In genomic region chr7:124959676-124960075, GRCh38 we compare ENCODE assay signal across 24 cellular contexts.
"Had no signal": no experiment of that assay in that cellular context is flagged by ENCODE, and none has a peak within 500 bp of the region (broad histone marks: within the 10 kb centered on the region; RNA-seq: fewer than 3 reads in every experiment).

No MANE protein-coding gene starts in this region.

- H3K27me3 ChIP-seq: dorsolateral prefrontal cortex, esophagus muscularis mucosa, gastroesophageal sphincter, right lobe of liver, suprapubic skin, thyroid gland, upper lobe of left lung, vagina had no signal

- H3K4me3 ChIP-seq: dorsolateral prefrontal cortex, esophagus muscularis mucosa, gastroesophageal sphincter, left ventricle myocardium inferior, lower lobe of right lung, prostate gland, right lobe of liver, suprapubic skin, thyroid gland, upper lobe of left lung, vagina had no signal

- H3K4me1 ChIP-seq: esophagus muscularis mucosa, gastroesophageal sphincter, left ventricle myocardium inferior, lower lobe of right lung, parathyroid adenoma, prostate gland, right lobe of liver, suprapubic skin, thyroid gland, upper lobe of left lung, vagina had no signal

- DNase-seq: cortex of kidney; dorsolateral prefrontal cortex; effector memory CD4-positive, alpha-beta T cell; immature natural killer cell; kidney; left cardiac atrium; left ventricle myocardium inferior; lower lobe of right lung; mesenchymal stem cell; midbrain; naive B cell; right lobe of liver; stimulated activated CD4-positive, alpha-beta T cell treated with anti-CD3 and anti-CD28 coated beads, Interleukin-4, amount 100 ng/mL, for 1 hour; stimulated activated CD8-positive, alpha-beta memory T cell treated with anti-CD3 and anti-CD28 coated beads, Interleukin-4, amount 100 ng/mL, for 48 hours; stimulated activated naive CD8-positive, alpha-beta T cell treated with anti-CD3 and anti-CD28 coated beads, Interleukin-15, Interleukin-2, amounts not matched to agents 100 U/mL and 50 U/mL, for 24 hours; thyroid gland; upper lobe of left lung had no signal

- H3K9me3 ChIP-seq: lower lobe of right lung, prostate gland, right lobe of liver, suprapubic skin, thyroid gland, vagina had no signal

- H3K9ac ChIP-seq: parathyroid adenoma had no signal

- H3K36me3 ChIP-seq: esophagus muscularis mucosa, gastroesophageal sphincter, left ventricle myocardium inferior, lower lobe of right lung, prostate gland, right lobe of liver, suprapubic skin, thyroid gland, upper lobe of left lung, vagina had no signal

- H3K27ac ChIP-seq: dorsolateral prefrontal cortex, epithelial cell of prostate, esophagus muscularis mucosa, gastroesophageal sphincter, left ventricle myocardium inferior, lower lobe of right lung, parathyroid adenoma, prostate gland, right lobe of liver, suprapubic skin, thyroid gland, upper lobe of left lung, vagina had no signal

- H2AFZ ChIP-seq: parathyroid adenoma had no signal

- H3K79me2 ChIP-seq: parathyroid adenoma had no signal
